In the genomic region with DNA sequence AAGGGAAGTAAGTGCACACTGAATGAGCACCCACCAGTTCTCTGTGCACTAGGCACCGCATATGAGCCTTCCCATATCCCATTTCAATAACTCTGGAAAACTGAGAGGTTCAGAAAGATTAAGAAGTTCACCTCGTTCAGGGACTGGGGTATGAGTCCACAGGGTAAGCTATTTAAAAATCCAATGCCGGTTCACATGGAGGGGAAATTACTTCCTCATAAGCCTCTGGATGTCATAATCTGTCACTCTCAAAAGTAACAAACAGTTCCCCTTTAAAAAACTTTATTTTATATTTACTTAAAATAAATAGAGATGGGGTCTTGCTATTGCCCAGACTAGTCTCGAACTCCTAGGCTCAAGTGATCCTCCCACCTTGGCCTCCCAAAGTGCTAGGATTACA, we compare ENCODE assay signal across 20 cellular contexts.
"Had no signal": no experiment of that assay in that cellular context is flagged by ENCODE, and none has a peak within 500 bp of the region (broad histone marks: within the 10 kb centered on the region; RNA-seq: fewer than 3 reads in every experiment).

No MANE protein-coding gene starts in this region.

- H3K9me3 Mint-ChIP-seq: memory B cell; stimulated activated naive CD8-positive, alpha-beta T cell treated with anti-CD3 and anti-CD28 coated beads, Interleukin-15, Interleukin-2, amounts not matched to agents 100 ng/mL and 50 ng/mL, for 24 hours had no signal

- H3K27me3 Mint-ChIP-seq: activated naive CD8-positive, alpha-beta T cell had no signal

- DNase-seq: activated CD4-positive, alpha-beta T cell treated with anti-CD3 and anti-CD28 coated beads for 1 hour; activated CD4-positive, alpha-beta T cell treated with anti-CD3 and anti-CD28 coated beads, Interleukin-2, amount 50 U/mL, for 1 hour; activated naive CD4-positive, alpha-beta T cell; activated T-cell treated with anti-CD3 and anti-CD28 coated beads, Interleukin-2, amount 50 U/mL, for 1 hour; adrenal gland; central memory CD4-positive, alpha-beta T cell; effector memory CD4-positive, alpha-beta T cell; esophagus squamous epithelium; gastrocnemius medialis; hippocampal formation; pancreas; right cardiac atrium; stimulated activated CD4-positive, alpha-beta T cell treated with anti-CD3 and anti-CD28 coated beads, Interleukin-12 subunit alpha, Interleukin-12 subunit beta, amount 100 ng/mL, for 4 hours; substantia nigra; thyroid gland; upper lobe of right lung had no signal

- H3K4me1 Mint-ChIP-seq: nephron had no signal

- H3K36me3 Mint-ChIP-seq: memory B cell had no signal

- H3K4me3 Mint-ChIP-seq: activated naive CD8-positive, alpha-beta T cell; memory B cell; nephron; stimulated activated naive CD8-positive, alpha-beta T cell treated with anti-CD3 and anti-CD28 coated beads, Interleukin-15, Interleukin-2, amounts not matched to agents 100 ng/mL and 50 ng/mL, for 24 hours had no signal

- H3K27ac Mint-ChIP-seq: activated naive CD8-positive, alpha-beta T cell; memory B cell; nephron; stimulated activated naive CD8-positive, alpha-beta T cell treated with anti-CD3 and anti-CD28 coated beads, Interleukin-15, Interleukin-2, amounts not matched to agents 100 ng/mL and 50 ng/mL, for 24 hours had no signal
